Comparison of ENCODE assay signal across 13 cellular contexts in genomic region chr19:47495478-47496372, GRCh38. TPM values are rescaled to one million over a fixed set of nuclear protein-coding genes. Genes with fewer than 3 reads are reported as not detected.
DNase-seq lines count a peak whose midpoint lies in the region; ATAC-seq lines count a peak whose summit lies in the region.
"Had no signal": no experiment of that assay in that cellular context is flagged by ENCODE, and none has a peak within 500 bp of the region (broad histone marks: within the 10 kb centered on the region; RNA-seq: fewer than 3 reads in every experiment).

No MANE protein-coding gene starts in this region.

- H3K9me3 Mint-ChIP-seq in activated CD4-positive, alpha-beta T cell treated with anti-CD3 and anti-CD28 coated beads for 36 hours (ENCODE audit: low read depth) = no peaks in the 10 kb centered on the region
- H3K9me3 Mint-ChIP-seq in stimulated activated effector memory CD8-positive, alpha-beta T cell treated with anti-CD3 and anti-CD28 coated beads, Interleukin-12 subunit alpha, Interleukin-12 subunit beta, amount 100 ng/mL, for 72 hours = no peaks in the 10 kb centered on the region
- H3K9me3 Mint-ChIP-seq: activated B cell treated with CpG ODN at 0.5 μM for 24 hours had no signal

- POLR2A ChIA-PET in activated CD4-positive, alpha-beta T cell treated with anti-CD3 and anti-CD28 coated beads for 36 hours (lab: Charles Lee) = interaction anchor here (0.9 kb wide), 1 partner anchor 16 kb away, joined by 3 read pairs; no protein-coding TSS in a partner anchor

- peak; percentile 24 for ATAC-seq in activated CD4-positive, alpha-beta T cell treated with anti-CD3 and anti-CD28 coated beads for 36 hours
- ATAC-seq in stimulated activated effector memory CD8-positive, alpha-beta T cell treated with anti-CD3 and anti-CD28 coated beads, Interleukin-12 subunit alpha, Interleukin-12 subunit beta, amount 100 ng/mL, for 72 hours = no peak
- ATAC-seq in GM19395 (IDR thresholded peaks at IDR 0.05; ENCODE audit: unreplicated experiment) = no peak

- no peak overlapping the region for H3K27ac Mint-ChIP-seq in activated CD4-positive, alpha-beta T cell treated with anti-CD3 and anti-CD28 coated beads for 36 hours
- H3K27ac Mint-ChIP-seq in stimulated activated effector memory CD8-positive, alpha-beta T cell treated with anti-CD3 and anti-CD28 coated beads, Interleukin-12 subunit alpha, Interleukin-12 subunit beta, amount 100 ng/mL, for 72 hours = peak overlapping the region; percentile 76
- H3K27ac Mint-ChIP-seq: activated B cell treated with CpG ODN at 0.5 μM for 24 hours had no signal

- DNase-seq in activated CD4-positive, alpha-beta T cell treated with anti-CD3 and anti-CD28 coated beads for 36 hours = no peak
- DNase-seq in activated CD4-positive, alpha-beta T cell treated with anti-CD3 and anti-CD28 coated beads, Interleukin-2, amount 50 U/mL, for 48 hours = no peak
- DNase-seq in NCI-H1105 treated with DMSO at 0.1 percent for 48 hours (lab: John Stamatoyannopoulos, UW) (peak; percentile 56), cerebellum (ENCODE audit: low spot score) (peak; percentile 70), GDM1 (lab: John Stamatoyannopoulos, UW) (no peak)
- no peak for DNase-seq in stimulated activated effector memory CD8-positive, alpha-beta T cell treated with anti-CD3 and anti-CD28 coated beads, Interleukin-12 subunit alpha, Interleukin-12 subunit beta, amount 100 ng/mL, for 72 hours (ENCODE audit: low spot score in 2 of 2)
- DNase-seq in activated effector memory CD4-positive, alpha-beta T cell treated with anti-CD3 and anti-CD28 coated beads, Interleukin-2, amount 50 U/mL, for 16 hours = no peak
- DNase-seq: activated B cell treated with CpG ODN at 0.5 μM for 24 hours; activated T-cell treated with anti-CD3 and anti-CD28 coated beads, Interleukin-2, amount 50 U/mL, for 48 hours; stimulated activated CD8-positive, alpha-beta memory T cell treated with anti-CD3 and anti-CD28 coated beads, Interleukin-4, amount 100 ng/mL, for 48 hours had no signal

- intact Hi-C loops in activated CD4-positive, alpha-beta T cell treated with anti-CD3 and anti-CD28 coated beads for 36 hours (cut with DNase I, micrococcal nuclease) = no loop called here

- H3K27me3 Mint-ChIP-seq in activated CD4-positive, alpha-beta T cell treated with anti-CD3 and anti-CD28 coated beads for 36 hours = no peaks in the 10 kb centered on the region
- H3K27me3 Mint-ChIP-seq: activated B cell treated with CpG ODN at 0.5 μM for 24 hours had no signal

- no peaks in the 10 kb centered on the region for H3K4me1 Mint-ChIP-seq in activated CD4-positive, alpha-beta T cell treated with anti-CD3 and anti-CD28 coated beads for 36 hours
- peaks cover 13% of the 10 kb centered on the region for H3K4me1 Mint-ChIP-seq in stimulated activated effector memory CD8-positive, alpha-beta T cell treated with anti-CD3 and anti-CD28 coated beads, Interleukin-12 subunit alpha, Interleukin-12 subunit beta, amount 100 ng/mL, for 72 hours
- H3K4me1 Mint-ChIP-seq: activated B cell treated with CpG ODN at 0.5 μM for 24 hours had no signal

- H3K36me3 Mint-ChIP-seq in activated CD4-positive, alpha-beta T cell treated with anti-CD3 and anti-CD28 coated beads for 36 hours (ENCODE audit: low read depth) = peaks cover 7% of the 10 kb centered on the region
- peaks cover 13% of the 10 kb centered on the region for H3K36me3 Mint-ChIP-seq in stimulated activated effector memory CD8-positive, alpha-beta T cell treated with anti-CD3 and anti-CD28 coated beads, Interleukin-12 subunit alpha, Interleukin-12 subunit beta, amount 100 ng/mL, for 72 hours

- CTCF ChIA-PET in activated CD4-positive, alpha-beta T cell treated with anti-CD3 and anti-CD28 coated beads for 36 hours (lab: Charles Lee) = interaction anchor here (0.7 to 2.3 kb wide), 5 partner anchors 12 to 191 kb away, joined by 3 to 11 read pairs (median 3); partner anchors contain the start of gene KPTN

- no peak overlapping the region for H3K4me3 Mint-ChIP-seq in activated CD4-positive, alpha-beta T cell treated with anti-CD3 and anti-CD28 coated beads for 36 hours
- no peak overlapping the region for H3K4me3 Mint-ChIP-seq in stimulated activated effector memory CD8-positive, alpha-beta T cell treated with anti-CD3 and anti-CD28 coated beads, Interleukin-12 subunit alpha, Interleukin-12 subunit beta, amount 100 ng/mL, for 72 hours
- H3K4me3 Mint-ChIP-seq: activated B cell treated with CpG ODN at 0.5 μM for 24 hours had no signal

RNA-seq across cellular contexts. Expression of gene KPTN, which starts 11.7 kb away (rescaled TPM):
- total RNA-seq in activated CD4-positive, alpha-beta T cell treated with anti-CD3 and anti-CD28 coated beads for 36 hours = 10 to 100 TPM in 1 of 2 experiments, 1 to 10 TPM in 1; 9.7 to 10.5 TPM
- 5.9 TPM for total RNA-seq in cerebellum

RNA-seq across cellular contexts. Expression of gene NAPA, which starts 19.1 kb away (rescaled TPM):
- 10 to 100 TPM; 54.2 to 68.8 TPM for total RNA-seq in activated CD4-positive, alpha-beta T cell treated with anti-CD3 and anti-CD28 coated beads for 36 hours
- total RNA-seq in cerebellum = 39.9 TPM

RNA-seq across cellular contexts. Expression of gene SLC8A2, which starts 24.0 kb away (rescaled TPM):
- total RNA-seq in activated CD4-positive, alpha-beta T cell treated with anti-CD3 and anti-CD28 coated beads for 36 hours = under 1 TPM; 0.11 to 0.23 TPM
- total RNA-seq in cerebellum = 26.5 TPM
- total RNA-seq: activated B cell treated with CpG ODN at 0.5 μM for 24 hours, fibroblast of villous mesenchyme, mesenteric fat pad had no signal

Comparison
In these comparisons a context has a peak if more than half of its experiments do, and no peak if none do; other contexts are left out.
1. DNase-seq: peak in NCI-H1105 treated with DMSO at 0.1 percent for 48 hours (single experiment) and cerebellum (single experiment); none in activated CD4-positive, alpha-beta T cell treated with anti-CD3 and anti-CD28 coated beads for 36 hours (single experiment), activated CD4-positive, alpha-beta T cell treated with anti-CD3 and anti-CD28 coated beads, Interleukin-2, amount 50 U/mL, for 48 hours (0 of 2), stimulated activated effector memory CD8-positive, alpha-beta T cell treated with anti-CD3 and anti-CD28 coated beads, Interleukin-12 subunit alpha, Interleukin-12 subunit beta, amount 100 ng/mL, for 72 hours (0 of 2), GDM1 (single experiment) and activated effector memory CD4-positive, alpha-beta T cell treated with anti-CD3 and anti-CD28 coated beads, Interleukin-2, amount 50 U/mL, for 16 hours (single experiment).
2. RNA of gene SLC8A2, which starts 24.0 kb away (total RNA-seq): 26.5 TPM in cerebellum (single experiment); 0.11 to 0.23 TPM in activated CD4-positive, alpha-beta T cell treated with anti-CD3 and anti-CD28 coated beads for 36 hours; every median in the first group is over 10 times any median in the second.